In the genomic region with DNA sequence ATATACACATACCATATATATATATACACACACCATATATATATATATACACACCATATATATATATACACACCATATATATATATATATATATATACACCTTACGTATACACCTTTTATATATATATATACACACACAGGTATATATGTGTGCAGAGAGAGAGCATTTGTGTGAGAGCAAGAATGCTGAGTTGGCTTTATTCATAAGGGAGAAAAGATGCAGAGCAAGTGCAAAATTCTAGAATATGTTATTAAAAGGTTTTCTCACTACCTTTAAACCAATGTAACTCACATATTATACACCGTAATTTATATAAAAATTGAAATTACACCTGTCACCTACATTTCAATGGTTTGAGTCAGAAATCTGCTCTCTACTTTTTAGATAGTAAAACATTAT, we compare ENCODE assay signal across 3 cellular contexts.
TF ChIP-seq lines count a peak whose summit lies in the region.

No MANE protein-coding gene starts in this region.

TF ChIP-seq in A549, 52 proteins besides CTCF, POLR2A, EP300 and RAD21:
- TF ChIP-seq RCOR1 (IDR thresholded peaks at IDR 0.05; ENCODE audit: low read depth, low read length) (no peak), MAFK (IDR thresholded peaks at IDR 0.05; ENCODE audit: partially characterized antibody) (peak; percentile 53), RNF2 (IDR thresholded peaks at IDR 0.05; ENCODE audit: borderline replicate concordance, low read depth) (no peak)
- TF ChIP-seq, protein P1, sequence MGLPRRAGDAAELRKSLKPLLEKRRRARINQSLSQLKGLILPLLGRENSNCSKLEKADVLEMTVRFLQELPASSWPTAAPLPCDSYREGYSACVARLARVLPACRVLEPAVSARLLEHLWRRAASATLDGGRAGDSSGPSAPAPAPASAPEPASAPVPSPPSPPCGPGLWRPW (IDR thresholded peaks at IDR 0.05): no peak
- TF ChIP-seq, protein P2, sequence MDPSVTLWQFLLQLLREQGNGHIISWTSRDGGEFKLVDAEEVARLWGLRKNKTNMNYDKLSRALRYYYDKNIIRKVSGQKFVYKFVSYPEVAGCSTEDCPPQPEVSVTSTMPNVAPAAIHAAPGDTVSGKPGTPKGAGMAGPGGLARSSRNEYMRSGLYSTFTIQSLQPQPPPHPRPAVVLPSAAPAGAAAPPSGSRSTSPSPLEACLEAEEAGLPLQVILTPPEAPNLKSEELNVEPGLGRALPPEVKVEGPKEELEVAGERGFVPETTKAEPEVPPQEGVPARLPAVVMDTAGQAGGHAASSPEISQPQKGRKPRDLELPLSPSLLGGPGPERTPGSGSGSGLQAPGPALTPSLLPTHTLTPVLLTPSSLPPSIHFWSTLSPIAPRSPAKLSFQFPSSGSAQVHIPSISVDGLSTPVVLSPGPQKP (IDR thresholded peaks at IDR 0.05; ENCODE audit: low read depth, low read length): no peak

TF ChIP-seq in IMR-90, 13 proteins besides CTCF, POLR2A, EP300 and RAD21:
- TF ChIP-seq CEBPB (IDR thresholded peaks at IDR 0.05; ENCODE audit: low read depth, low read length) (no peak), MAFK (IDR thresholded peaks at IDR 0.05; ENCODE audit: low read depth, low read length) (peak; percentile 87)

TF ChIP-seq in H1, 55 proteins besides CTCF, POLR2A, EP300 and RAD21:
- TF ChIP-seq CTBP2 (IDR thresholded peaks at IDR 0.05; ENCODE audit: borderline replicate concordance, insufficient read depth, insufficient read length, low read length): no peak
- TF ChIP-seq MAFK (IDR thresholded peaks at IDR 0.05; ENCODE audit: low read depth, low read length): peak; percentile 39; the same call in 1 of the 2 replicates
